In genomic region chr4:94228488-94229216, GRCh38 we compare ENCODE assay signal across 34 cellular contexts.
"Had no signal": no experiment of that assay in that cellular context is flagged by ENCODE, and none has a peak within 500 bp of the region (broad histone marks: within the 10 kb centered on the region; RNA-seq: fewer than 3 reads in every experiment).

No MANE protein-coding gene starts in this region.

- H3K9me3 ChIP-seq: MG63, Peyer's patch had no signal

- ATAC-seq: activated CD8-positive, alpha-beta memory T cell treated with anti-CD3 and anti-CD28 coated beads, Interleukin-2, amount 10 ng/mL, durations not matched to agents 7 days and 5 days; activated naive CD8-positive, alpha-beta T cell treated with anti-CD3 and anti-CD28 coated beads, Interleukin-2, amount 50 U/mL, for 24 hours; PC-3 had no signal

- H3K27ac ChIP-seq: Peyer's patch, WERI-Rb-1 had no signal

- H3K27me3 Mint-ChIP-seq: activated CD4-positive, alpha-beta memory T cell treated with anti-CD3 and anti-CD28 coated beads, Interleukin-2, amount 10 ng/mL, durations not matched to agents 7 days and 5 days; activated CD8-positive, alpha-beta memory T cell treated with anti-CD3 and anti-CD28 coated beads, Interleukin-2, amount 10 ng/mL, durations not matched to agents 7 days and 5 days; activated naive CD4-positive, alpha-beta T cell treated with anti-CD3 and anti-CD28 coated beads, Interleukin-2, amount 10 ng/mL, durations not matched to agents 7 days and 5 days; activated naive CD8-positive, alpha-beta T cell; activated naive CD8-positive, alpha-beta T cell treated with anti-CD3 and anti-CD28 coated beads, Interleukin-2, amount 50 U/mL, for 24 hours; brain; central memory CD8-positive, alpha-beta T cell had no signal

- H3K4me3 Mint-ChIP-seq: activated CD4-positive, alpha-beta memory T cell treated with anti-CD3 and anti-CD28 coated beads, Interleukin-2, amount 10 ng/mL, durations not matched to agents 7 days and 5 days; activated CD8-positive, alpha-beta memory T cell treated with anti-CD3 and anti-CD28 coated beads, Interleukin-2, amount 10 ng/mL, durations not matched to agents 7 days and 5 days; activated naive CD4-positive, alpha-beta T cell treated with anti-CD3 and anti-CD28 coated beads, Interleukin-2, amount 10 ng/mL, durations not matched to agents 7 days and 5 days; activated naive CD8-positive, alpha-beta T cell; activated naive CD8-positive, alpha-beta T cell treated with anti-CD3 and anti-CD28 coated beads, Interleukin-2, amount 50 U/mL, for 24 hours; brain; central memory CD8-positive, alpha-beta T cell had no signal

- H3K4me1 Mint-ChIP-seq: activated naive CD4-positive, alpha-beta T cell treated with anti-CD3 and anti-CD28 coated beads, Interleukin-2, amount 10 ng/mL, durations not matched to agents 7 days and 5 days had no signal

- H3K4me1 ChIP-seq: Peyer's patch had no signal

- DNase-seq: activated CD4-positive, alpha-beta memory T cell treated with anti-CD3 and anti-CD28 coated beads, Interleukin-2, amount 10 ng/mL, durations not matched to agents 7 days and 5 days; activated CD4-positive, alpha-beta T cell treated with anti-CD3 and anti-CD28 coated beads for 1 hour; activated CD4-positive, alpha-beta T cell treated with anti-CD3 and anti-CD28 coated beads for 48 hours; activated CD4-positive, CD25-positive, alpha-beta regulatory T cell; activated CD8-positive, alpha-beta memory T cell treated with anti-CD3 and anti-CD28 coated beads for 24 hours; activated CD8-positive, alpha-beta memory T cell treated with anti-CD3 and anti-CD28 coated beads, Interleukin-2, amount 10 ng/mL, durations not matched to agents 7 days and 5 days; activated CD8-positive, alpha-beta memory T cell treated with anti-CD3 and anti-CD28 coated beads, Interleukin-2, amount 50 U/mL, for 48 hours; activated effector memory CD4-positive, alpha-beta T cell treated with Interleukin-2 at 50 U/mL for 16 hours; activated naive CD4-positive, alpha-beta T cell treated with anti-CD3 and anti-CD28 coated beads, Interleukin-2, amount 10 ng/mL, durations not matched to agents 7 days and 5 days; activated naive CD8-positive, alpha-beta T cell treated with anti-CD3 and anti-CD28 coated beads, Interleukin-2, amount 50 U/mL, for 24 hours; activated T-cell treated with anti-CD3 and anti-CD28 coated beads, Interleukin-2, amount 50 U/mL, for 48 hours; anterior cingulate cortex; Kasumi-1; KG1; MG63; NCI-H1048; NCI-H1105 treated with DMSO at 0.1 percent for 48 hours; NCI-H1436; NCI-H1694; NCI-H1930; NCI-H345; NCI-H510A; NCI-H526; NCI-H748 treated with DMSO at 0.1 percent for 48 hours; NK-92 treated with Interleukin-12 subunit alpha and Interleukin-12 subunit beta, amount 100 ng/mL, for 24 hours; PC-3; Peyer's patch; RPMI8226; SW 1271; T1000; WERI-Rb-1 had no signal

- H3K27me3 ChIP-seq: MG63, Peyer's patch had no signal

- H3K36me3 ChIP-seq: Peyer's patch had no signal

- H3K4me3 ChIP-seq: MG63, Peyer's patch had no signal

- H3K9me3 Mint-ChIP-seq: activated CD4-positive, alpha-beta memory T cell treated with anti-CD3 and anti-CD28 coated beads, Interleukin-2, amount 10 ng/mL, durations not matched to agents 7 days and 5 days; activated naive CD4-positive, alpha-beta T cell treated with anti-CD3 and anti-CD28 coated beads, Interleukin-2, amount 10 ng/mL, durations not matched to agents 7 days and 5 days; activated naive CD8-positive, alpha-beta T cell treated with anti-CD3 and anti-CD28 coated beads, Interleukin-2, amount 50 U/mL, for 24 hours; brain; central memory CD8-positive, alpha-beta T cell had no signal

- H3K27ac Mint-ChIP-seq: activated CD4-positive, alpha-beta memory T cell treated with anti-CD3 and anti-CD28 coated beads, Interleukin-2, amount 10 ng/mL, durations not matched to agents 7 days and 5 days; activated CD8-positive, alpha-beta memory T cell treated with anti-CD3 and anti-CD28 coated beads, Interleukin-2, amount 10 ng/mL, durations not matched to agents 7 days and 5 days; activated naive CD4-positive, alpha-beta T cell treated with anti-CD3 and anti-CD28 coated beads, Interleukin-2, amount 10 ng/mL, durations not matched to agents 7 days and 5 days; activated naive CD8-positive, alpha-beta T cell; activated naive CD8-positive, alpha-beta T cell treated with anti-CD3 and anti-CD28 coated beads, Interleukin-2, amount 50 U/mL, for 24 hours had no signal
